Comparison of ENCODE assay signal across 9 cellular contexts in the genomic region with DNA sequence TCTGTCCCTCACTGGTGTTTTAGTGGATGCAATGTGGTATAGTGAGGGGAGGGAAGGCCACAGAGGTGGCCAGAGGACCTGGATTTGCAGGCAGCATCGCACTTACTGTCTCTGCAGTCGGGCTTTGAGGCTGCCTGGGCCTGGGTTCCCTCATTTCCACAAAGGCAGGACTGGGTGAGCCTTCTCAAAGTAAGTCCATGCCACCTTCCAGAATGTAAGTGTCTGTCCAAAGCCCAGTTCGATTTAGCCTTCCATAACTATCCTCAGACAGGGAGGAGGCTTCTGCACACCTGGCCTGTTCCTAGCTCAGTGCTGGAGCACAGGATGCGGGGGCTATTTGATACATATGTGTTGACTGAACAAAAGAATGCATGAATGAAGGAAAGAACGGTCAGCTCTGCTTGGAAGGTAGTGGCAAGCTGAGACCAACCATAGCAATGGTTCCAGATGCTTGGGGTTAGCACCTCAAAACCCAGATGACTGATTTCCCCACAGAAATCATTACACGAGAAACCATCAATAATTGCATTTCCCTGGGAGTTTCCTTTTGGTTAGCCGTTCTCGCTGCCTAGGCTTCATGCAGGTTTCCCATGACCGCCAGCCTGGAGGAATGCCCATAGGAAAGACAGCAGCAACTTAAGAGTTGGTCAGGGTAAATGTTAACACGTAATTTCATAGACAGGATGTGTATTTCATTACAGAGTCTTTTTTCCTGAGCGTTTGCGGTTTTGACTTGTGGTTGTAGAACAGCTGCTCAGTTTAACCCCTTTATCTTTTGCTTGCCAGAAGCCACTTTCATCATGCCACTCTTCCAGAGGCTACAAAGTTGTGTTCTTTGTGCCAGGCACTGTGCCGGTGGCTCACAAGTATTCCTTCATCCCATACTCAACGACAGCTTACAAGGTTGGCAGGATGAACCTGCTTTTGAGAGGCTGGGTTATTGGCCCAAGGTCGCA. TPM values are rescaled to one million over a fixed set of nuclear protein-coding genes. Genes with fewer than 3 reads are reported as not detected.
DNase-seq lines count a peak whose midpoint lies in the region; ATAC-seq and TF ChIP-seq lines count a peak whose summit lies in the region.
"Had no signal": no experiment of that assay in that cellular context is flagged by ENCODE, and none has a peak within 500 bp of the region (broad histone marks: within the 10 kb centered on the region; RNA-seq: fewer than 3 reads in every experiment).

No MANE protein-coding gene starts in this region.

- POLR2A ChIA-PET in HEK293T (lab: Yijun Ruan, JAX): no interaction called here

- no peak overlapping the region for H3K9ac ChIP-seq in neural progenitor cell

- H3K79me2 ChIP-seq in neural progenitor cell (ENCODE audit: low read depth): no peaks in the 10 kb centered on the region

- H3K4me3 Mint-ChIP-seq in neural progenitor cell: peak overlapping the region; percentile 86

- DNase-seq in A172 (ENCODE audit: low spot score) (peak; percentile 23), NAMALWA (ENCODE audit: low spot score) (peak; percentile 84), neural progenitor cell (ENCODE audit: low spot score) (no peak), NCI-H526 (lab: John Stamatoyannopoulos, UW) (no peak), GM13976 (ENCODE audit: low spot score) (no peak), HEK293T (ENCODE audit: extremely low spot score) (no peak)
- DNase-seq in activated effector memory CD4-positive, alpha-beta T cell treated with anti-CD3 and anti-CD28 coated beads, Interleukin-2, amount 50 U/mL, for 16 hours: peak; percentile 72

- H3K9me3 ChIP-seq in neural progenitor cell (ENCODE audit: low read depth): no peaks in the 10 kb centered on the region

- peak; percentile 42 for ATAC-seq in GM18909 (IDR thresholded peaks at IDR 0.05; ENCODE audit: poor library complexity, unreplicated experiment)

- peaks cover 24% of the 10 kb centered on the region for H3F3A ChIP-seq in neural progenitor cell (ENCODE audit: low read depth)

- in situ Hi-C loops in GM13976 (cut with MboI; ENCODE audit: low sequenced_read_pairs, unreplicated experiment): no loop called here

- no peaks in the 10 kb centered on the region for H3K36me3 ChIP-seq in neural progenitor cell
- H3K36me3 ChIP-seq: cardiac muscle cell had no signal

- no peak overlapping the region for H3K4me2 ChIP-seq in neural progenitor cell

- no peaks in the 10 kb centered on the region for H3K36me3 Mint-ChIP-seq in neural progenitor cell

- no peak overlapping the region for H3K4me3 ChIP-seq in neural progenitor cell
- H3K4me3 ChIP-seq: cardiac muscle cell had no signal

- H3K27ac Mint-ChIP-seq in neural progenitor cell: no peak overlapping the region

- H3K27me3 ChIP-seq in neural progenitor cell: peaks cover 48% of the 10 kb centered on the region

- CTCF ChIA-PET in HEK293T (lab: Yijun Ruan, JAX): interaction anchor here (1.2 to 1.3 kb wide), 2 partner anchors 9 to 84 kb away, joined by 3 to 4 read pairs; no protein-coding TSS in a partner anchor

- peaks cover 25% of the 10 kb centered on the region for H3K27me3 Mint-ChIP-seq in neural progenitor cell (ENCODE audit: insufficient read depth, low read depth)

- TF ChIP-seq CTCF in neural progenitor cell (IDR thresholded peaks at IDR 0.05): no peak
- no peak for TF ChIP-seq CTCF in GM13976 (IDR thresholded peaks at IDR 0.05; ENCODE audit: borderline replicate concordance, control extremely low read depth, extremely low read depth, insufficient read depth, missing control alignments)

- H2AFZ ChIP-seq in neural progenitor cell (replicated peaks): no peak overlapping the region

- H3K27ac ChIP-seq in neural progenitor cell: no peak overlapping the region
- H3K27ac ChIP-seq: cardiac muscle cell had no signal

- H3K9me3 Mint-ChIP-seq in neural progenitor cell: peaks cover 2% of the 10 kb centered on the region

- H3K4me1 Mint-ChIP-seq in neural progenitor cell: peaks cover 14% of the 10 kb centered on the region

- peaks cover 6% of the 10 kb centered on the region for H3K4me1 ChIP-seq in neural progenitor cell

- peaks cover 13% of the 10 kb centered on the region for H4K20me1 ChIP-seq in neural progenitor cell (ENCODE audit: low read depth)

TF ChIP-seq in HEK293T, 16 proteins besides CTCF, POLR2A, EP300 and RAD21:
- TF ChIP-seq CTBP1 (IDR thresholded peaks at IDR 0.05; ENCODE audit: borderline replicate concordance) (no peak), ARNT (IDR thresholded peaks at IDR 0.05) (no peak), NFRKB (IDR thresholded peaks at IDR 0.05) (no peak), L3MBTL2 (conservative IDR thresholded peaks at IDR 0.05) (no peak), SP1 (IDR thresholded peaks at IDR 0.05) (no peak), SUZ12 (IDR thresholded peaks at IDR 0.05) (no peak), FOXA1 (IDR thresholded peaks at IDR 0.05) (no peak), ZNF384 (IDR thresholded peaks at IDR 0.05) (no peak), BHLHE40 (IDR thresholded peaks at IDR 0.05; ENCODE audit: borderline replicate concordance) (no peak), LEF1 (IDR thresholded peaks at IDR 0.05; ENCODE audit: borderline replicate concordance) (no peak), HDGF (IDR thresholded peaks at IDR 0.05; ENCODE audit: borderline replicate concordance) (no peak), FOXM1 (IDR thresholded peaks at IDR 0.05; ENCODE audit: borderline replicate concordance) (no peak), ELF4 (IDR thresholded peaks at IDR 0.05) (no peak), FOXK2 (IDR thresholded peaks at IDR 0.05) (no peak), TARDBP (IDR thresholded peaks at IDR 0.05) (no peak)
- TF ChIP-seq, protein P1, sequence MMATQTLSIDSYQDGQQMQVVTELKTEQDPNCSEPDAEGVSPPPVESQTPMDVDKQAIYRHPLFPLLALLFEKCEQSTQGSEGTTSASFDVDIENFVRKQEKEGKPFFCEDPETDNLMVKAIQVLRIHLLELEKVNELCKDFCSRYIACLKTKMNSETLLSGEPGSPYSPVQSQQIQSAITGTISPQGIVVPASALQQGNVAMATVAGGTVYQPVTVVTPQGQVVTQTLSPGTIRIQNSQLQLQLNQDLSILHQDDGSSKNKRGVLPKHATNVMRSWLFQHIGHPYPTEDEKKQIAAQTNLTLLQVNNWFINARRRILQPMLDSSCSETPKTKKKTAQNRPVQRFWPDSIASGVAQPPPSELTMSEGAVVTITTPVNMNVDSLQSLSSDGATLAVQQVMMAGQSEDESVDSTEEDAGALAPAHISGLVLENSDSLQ (IDR thresholded peaks at IDR 0.05): no peak
TF ChIP-seq in HEK293T: peak in this region for 0.

RNA-seq across cellular contexts. Expression of a gene that starts 2.7 kb away (rescaled TPM):
- 4.7 and 5.2 TPM in 2 replicates for total RNA-seq in A172 (2014; rRNA removed; shearing (Covaris generic))
- 2.7 and 5.2 TPM in 2 replicates for total RNA-seq in neural progenitor cell (ENCODE audit: low replicate concordance)

RNA-seq across cellular contexts. Expression of a gene that starts 33.7 kb away (rescaled TPM):
- 0.05 and 0.24 TPM in 2 replicates for total RNA-seq in A172 (2014; rRNA removed; shearing (Covaris generic))
- 2.8 and 5.0 TPM in 2 replicates for total RNA-seq in neural progenitor cell (ENCODE audit: low replicate concordance)

Comparison
In these comparisons a context has a peak if more than half of its experiments do, and no peak if none do; other contexts are left out.
1. DNase-seq: peak in A172 (single experiment), NAMALWA (single experiment) and activated effector memory CD4-positive, alpha-beta T cell treated with anti-CD3 and anti-CD28 coated beads, Interleukin-2, amount 50 U/mL, for 16 hours (single experiment); none in neural progenitor cell (single experiment), NCI-H526 (0 of 2), GM13976 (single experiment) and HEK293T (single experiment).